In genomic region chr1:42886800-42887199, GRCh38 we compare ENCODE assay signal across 14 cellular contexts.
"Had no signal": no experiment of that assay in that cellular context is flagged by ENCODE, and none has a peak within 500 bp of the region (broad histone marks: within the 10 kb centered on the region; RNA-seq: fewer than 3 reads in every experiment).

No MANE protein-coding gene starts in this region.

- DNase-seq: activated CD4-positive, alpha-beta memory T cell treated with anti-CD3 and anti-CD28 coated beads, Interleukin-2, amount 10 ng/mL, durations not matched to agents 7 days and 5 days; activated CD4-positive, alpha-beta T cell treated with anti-CD3 and anti-CD28 coated beads for 48 hours; activated CD4-positive, CD25-positive, alpha-beta regulatory T cell; activated CD8-positive, alpha-beta memory T cell treated with anti-CD3 and anti-CD28 coated beads, Interleukin-2, amount 10 ng/mL, durations not matched to agents 7 days and 5 days; activated naive CD8-positive, alpha-beta T cell treated with anti-CD3 and anti-CD28 coated beads for 36 hours; amniotic stem cell; effector memory CD4-positive, alpha-beta T cell; left colon; natural killer cell; T1000; transverse colon; uterus had no signal

- ATAC-seq: activated CD8-positive, alpha-beta memory T cell treated with anti-CD3 and anti-CD28 coated beads, Interleukin-2, amount 10 ng/mL, durations not matched to agents 7 days and 5 days; left colon; natural killer cell had no signal

- H3K27ac Mint-ChIP-seq: activated CD4-positive, alpha-beta memory T cell treated with anti-CD3 and anti-CD28 coated beads, Interleukin-2, amount 10 ng/mL, durations not matched to agents 7 days and 5 days; activated CD8-positive, alpha-beta memory T cell treated with anti-CD3 and anti-CD28 coated beads, Interleukin-2, amount 10 ng/mL, durations not matched to agents 7 days and 5 days; activated naive CD8-positive, alpha-beta T cell treated with anti-CD3 and anti-CD28 coated beads for 36 hours; dendritic cell treated with granulocyte-macrophage colony-stimulating factor and Interleukin-4, amounts not matched to agents 40 ng/mL and 50 ng/mL, for 4 days; natural killer cell; stimulated activated naive CD8-positive, alpha-beta T cell treated with anti-CD3 and anti-CD28 coated beads, Interleukin-15, Interleukin-2, amounts not matched to agents 100 ng/mL and 50 ng/mL, for 24 hours had no signal

- H3K27me3 Mint-ChIP-seq: activated naive CD8-positive, alpha-beta T cell treated with anti-CD3 and anti-CD28 coated beads for 36 hours had no signal

- H3K4me1 Mint-ChIP-seq: activated CD4-positive, alpha-beta memory T cell treated with anti-CD3 and anti-CD28 coated beads, Interleukin-2, amount 10 ng/mL, durations not matched to agents 7 days and 5 days; activated CD8-positive, alpha-beta memory T cell treated with anti-CD3 and anti-CD28 coated beads, Interleukin-2, amount 10 ng/mL, durations not matched to agents 7 days and 5 days; activated naive CD8-positive, alpha-beta T cell treated with anti-CD3 and anti-CD28 coated beads for 36 hours; natural killer cell had no signal

- H3K9me3 Mint-ChIP-seq: activated CD4-positive, alpha-beta memory T cell treated with anti-CD3 and anti-CD28 coated beads, Interleukin-2, amount 10 ng/mL, durations not matched to agents 7 days and 5 days; activated naive CD8-positive, alpha-beta T cell treated with anti-CD3 and anti-CD28 coated beads for 36 hours; dendritic cell treated with granulocyte-macrophage colony-stimulating factor and Interleukin-4, amounts not matched to agents 40 ng/mL and 50 ng/mL, for 4 days; natural killer cell; stimulated activated naive CD8-positive, alpha-beta T cell treated with anti-CD3 and anti-CD28 coated beads, Interleukin-15, Interleukin-2, amounts not matched to agents 100 ng/mL and 50 ng/mL, for 24 hours had no signal

- H3K4me3 Mint-ChIP-seq: activated CD4-positive, alpha-beta memory T cell treated with anti-CD3 and anti-CD28 coated beads, Interleukin-2, amount 10 ng/mL, durations not matched to agents 7 days and 5 days; activated CD8-positive, alpha-beta memory T cell treated with anti-CD3 and anti-CD28 coated beads, Interleukin-2, amount 10 ng/mL, durations not matched to agents 7 days and 5 days; activated naive CD8-positive, alpha-beta T cell treated with anti-CD3 and anti-CD28 coated beads for 36 hours; dendritic cell treated with granulocyte-macrophage colony-stimulating factor and Interleukin-4, amounts not matched to agents 40 ng/mL and 50 ng/mL, for 4 days; natural killer cell; stimulated activated naive CD8-positive, alpha-beta T cell treated with anti-CD3 and anti-CD28 coated beads, Interleukin-15, Interleukin-2, amounts not matched to agents 100 ng/mL and 50 ng/mL, for 24 hours had no signal

- H3K36me3 Mint-ChIP-seq: activated CD8-positive, alpha-beta memory T cell treated with anti-CD3 and anti-CD28 coated beads, Interleukin-2, amount 10 ng/mL, durations not matched to agents 7 days and 5 days; activated naive CD8-positive, alpha-beta T cell treated with anti-CD3 and anti-CD28 coated beads for 36 hours; natural killer cell had no signal
